Comparison of ENCODE assay signal across 8 cellular contexts in the genomic region with DNA sequence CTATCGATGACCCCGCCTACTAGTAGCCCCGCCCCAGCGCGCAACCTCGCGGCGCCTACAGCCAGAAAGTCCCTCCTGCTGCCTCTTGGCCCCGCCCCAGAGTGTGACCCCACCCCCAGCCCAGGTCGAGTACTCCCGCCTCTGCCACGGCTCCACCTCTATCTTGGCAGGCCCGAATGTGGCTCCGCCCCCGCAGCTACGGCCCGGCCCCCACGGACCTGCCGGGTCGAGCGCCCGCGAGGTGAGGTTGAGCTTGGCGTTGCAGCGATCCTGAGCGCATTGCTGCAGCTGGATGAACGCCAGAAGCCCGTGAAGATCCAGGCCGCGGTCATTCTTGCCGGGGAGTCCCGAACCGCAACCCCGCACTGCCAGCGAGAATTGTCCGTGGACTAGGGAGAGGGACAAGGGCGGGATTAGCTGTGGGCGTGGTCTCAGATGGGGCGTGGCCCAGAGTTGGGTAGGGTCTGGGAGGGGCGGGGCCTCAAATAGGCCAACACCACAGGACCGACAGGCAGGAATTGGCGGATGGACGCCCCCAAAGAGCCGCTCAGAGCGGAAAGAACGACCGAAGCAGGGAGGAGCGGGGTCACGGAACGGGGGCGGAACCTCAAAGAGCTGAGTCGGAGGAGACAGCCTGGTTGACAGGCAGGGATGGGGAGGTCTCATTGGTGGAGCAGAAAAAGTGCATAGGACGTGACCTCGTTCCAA. TPM values are rescaled to one million over a fixed set of nuclear protein-coding genes. Genes with fewer than 3 reads are reported as not detected.
DNase-seq lines count a peak whose midpoint lies in the region; TF ChIP-seq lines count a peak whose summit lies in the region.

No MANE protein-coding gene starts in this region.

- H3K9ac ChIP-seq in subcutaneous abdominal adipose tissue (ENCODE audit: low read length in 5 of 5), result peak overlapping the region in 4 of 5 donors; percentile 43 to 78 (median 51)

- TF ChIP-seq CTCF in LNCaP clone FGC (IDR thresholded peaks at IDR 0.05; ENCODE audit: control insufficient read depth, extremely low read depth, insufficient read depth), result no peak
- TF ChIP-seq CTCF in neutrophil (IDR thresholded peaks at IDR 0.05), result peak; percentile 38

- CTCF ChIA-PET in activated naive CD4-positive, alpha-beta T cell treated with anti-CD3 and anti-CD28 coated beads for 36 hours (lab: Charles Lee), result interaction anchor here (0.6 to 3.8 kb wide), 7 partner anchors 16 to 131 kb away, joined by 3 to 37 read pairs (median 3); no protein-coding TSS in a partner anchor

- intact Hi-C loops in activated naive CD4-positive, alpha-beta T cell treated with anti-CD3 and anti-CD28 coated beads for 36 hours (cut with micrococcal nuclease), result loop anchor here (1.0 to 10.0 kb wide), 9 partner anchors 12 to 321 kb away; partner anchors contain the start of genes IRGQ, KCNN4, PHLDB3 and PINLYP

- H3K4me1 ChIP-seq in neutrophil (ENCODE audit: control insufficient read depth in 1 of 2, insufficient read depth in 1 of 2, low read depth in 1 of 2, low read length in 1 of 2) (peaks cover 40 to 42% of the 10 kb centered on the region in 2 experiments), subcutaneous abdominal adipose tissue (ENCODE audit: control insufficient read depth in 5 of 5, insufficient read depth in 5 of 5, low read length in 5 of 5) (peaks cover 0 to 25% (median 22%) of the 10 kb centered on the region in 5 donors)

- H3K9me3 ChIP-seq in neutrophil, result no peaks in the 10 kb centered on the region
- no peaks in the 10 kb centered on the region for H3K9me3 ChIP-seq in subcutaneous abdominal adipose tissue (ENCODE audit: control insufficient read depth in 5 of 5, low read length in 5 of 5)

- H3K27me3 ChIP-seq in neutrophil (peaks cover 52% of the 10 kb centered on the region), subcutaneous abdominal adipose tissue (ENCODE audit: control insufficient read depth in 5 of 5, insufficient read depth in 4 of 5, low read length in 5 of 5) (peaks cover 0 to 9% (median 6%) of the 10 kb centered on the region in 5 donors)

- H3K36me3 ChIP-seq in neutrophil (no peaks in the 10 kb centered on the region), subcutaneous abdominal adipose tissue (ENCODE audit: control insufficient read depth in 5 of 5, insufficient read depth in 5 of 5, low read length in 5 of 5) (no peaks in the 10 kb centered on the region)

- in situ Hi-C loops in SK-MEL-5 (cut with HindIII; ENCODE audit: low pct_unique_long_range_greater_than_20kb, low sequenced_read_pairs), result no loop called here

- H3K4me3 ChIP-seq in LNCaP clone FGC (ENCODE audit: low read depth, low read length), result peak overlapping the region; percentile 60
- peak overlapping the region; percentile 70 to 91 for H3K4me3 ChIP-seq in neutrophil (ENCODE audit: low read depth in 1 of 2, low read length in 1 of 2)
- H3K4me3 ChIP-seq in subcutaneous abdominal adipose tissue (ENCODE audit: low read depth in 1 of 5, low read length in 5 of 5), result peak overlapping the region; percentile 71 to 93 (median 82)

- H3K9me3 Mint-ChIP-seq in activated naive CD4-positive, alpha-beta T cell treated with anti-CD3 and anti-CD28 coated beads for 36 hours, result no peaks in the 10 kb centered on the region

- no peaks in the 10 kb centered on the region for H3K27me3 Mint-ChIP-seq in activated naive CD4-positive, alpha-beta T cell treated with anti-CD3 and anti-CD28 coated beads for 36 hours (ENCODE audit: low read depth)

- H3K27ac ChIP-seq in neutrophil, result peak overlapping the region; percentile 72
- peak overlapping the region; percentile 54 for H3K27ac ChIP-seq in subcutaneous abdominal adipose tissue (ENCODE audit: low read depth, low read length)

- DNase-seq in EL, result peak; percentile 94
- peak; percentile 75 for DNase-seq in GOT3 (lab: John Stamatoyannopoulos, UW)
- peak; percentile 66 for DNase-seq in LNCaP clone FGC (ENCODE audit: low read depth)
- peak; percentile 94 for DNase-seq in SK-MEL-5 (ENCODE audit: low read depth, low spot score)
- peak; percentile 100 for DNase-seq in activated naive CD4-positive, alpha-beta T cell treated with anti-CD3 and anti-CD28 coated beads for 36 hours
- DNase-seq in germinal center (ENCODE audit: low spot score), result peak; percentile 99

- peaks cover 37% of the 10 kb centered on the region for H3K4me1 Mint-ChIP-seq in activated naive CD4-positive, alpha-beta T cell treated with anti-CD3 and anti-CD28 coated beads for 36 hours (ENCODE audit: low read depth)

- peak overlapping the region; percentile 94 for H3K4me3 Mint-ChIP-seq in activated naive CD4-positive, alpha-beta T cell treated with anti-CD3 and anti-CD28 coated beads for 36 hours

- no peaks in the 10 kb centered on the region for H3K36me3 Mint-ChIP-seq in activated naive CD4-positive, alpha-beta T cell treated with anti-CD3 and anti-CD28 coated beads for 36 hours (ENCODE audit: low read depth)

- peak overlapping the region; percentile 86 for H3K27ac Mint-ChIP-seq in activated naive CD4-positive, alpha-beta T cell treated with anti-CD3 and anti-CD28 coated beads for 36 hours

RNA-seq across cellular contexts. Expression of gene LYPD3, which starts 1.9 kb away (rescaled TPM):
- total RNA-seq in SK-MEL-5 (2014; rRNA removed; shearing (Covaris generic)), result 0.18 and 0.59 TPM in 2 replicates
- 0.88 and 2.2 TPM in 2 replicates for polyA plus RNA-seq in SK-MEL-5 (2015; cell fraction: cytosol; rRNA removed)
- 1.7 and 4.4 TPM in 2 replicates for polyA plus RNA-seq in SK-MEL-5 (2015; cell fraction: nucleus; rRNA removed)
- 1 to 10 TPM; 1.5 to 1.6 TPM for total RNA-seq in activated naive CD4-positive, alpha-beta T cell treated with anti-CD3 and anti-CD28 coated beads for 36 hours

RNA-seq across cellular contexts. Expression of gene PHLDB3, which starts 41.0 kb away (rescaled TPM):
- 18.6 and 19.5 TPM in 2 replicates for total RNA-seq in SK-MEL-5 (2014; rRNA removed; shearing (Covaris generic))
- 18.0 and 20.9 TPM in 2 replicates for polyA plus RNA-seq in SK-MEL-5 (2015; cell fraction: cytosol; rRNA removed)
- 15.4 and 16.0 TPM in 2 replicates for polyA plus RNA-seq in SK-MEL-5 (2015; cell fraction: nucleus; rRNA removed)
- 10 to 100 TPM; 12.9 to 14.9 TPM for total RNA-seq in activated naive CD4-positive, alpha-beta T cell treated with anti-CD3 and anti-CD28 coated beads for 36 hours

RNA-seq across cellular contexts. Expression of gene TEX101, which starts 48.8 kb away (rescaled TPM):
- total RNA-seq in SK-MEL-5 (2014; rRNA removed; shearing (Covaris generic)), result not detected in 2 replicates
- not detected in 2 replicates for polyA plus RNA-seq in SK-MEL-5 (2015; cell fraction: cytosol; rRNA removed)
- not detected in 2 replicates for polyA plus RNA-seq in SK-MEL-5 (2015; cell fraction: nucleus; rRNA removed)
- not detected for total RNA-seq in activated naive CD4-positive, alpha-beta T cell treated with anti-CD3 and anti-CD28 coated beads for 36 hours

Comparison
In these comparisons a context has a peak if more than half of its experiments do, and no peak if none do; other contexts are left out.
1. Peak in every context shown above with its lines: DNase-seq, H3K4me3 ChIP-seq and H3K27ac ChIP-seq.